Comparison of ENCODE assay signal across 22 cellular contexts in the genomic region with DNA sequence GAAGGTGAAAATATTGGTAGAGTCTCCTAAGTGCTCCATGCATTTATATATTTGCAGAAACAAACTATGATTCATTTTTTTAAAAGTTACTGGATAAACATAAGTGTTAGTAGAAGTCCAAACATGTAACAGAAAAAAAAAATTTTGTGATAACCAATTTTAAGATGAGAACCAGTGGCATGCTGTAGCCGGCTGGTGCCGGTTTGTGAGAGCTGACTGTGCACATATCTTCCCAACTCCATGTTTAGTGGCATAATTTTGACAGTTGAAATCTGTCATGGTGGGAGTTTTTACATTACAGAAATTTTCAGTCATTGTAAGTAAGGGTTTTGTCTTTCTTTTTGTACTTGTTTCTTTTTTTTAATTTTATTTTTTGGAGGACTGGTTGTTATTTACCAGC.
"Had no signal": no experiment of that assay in that cellular context is flagged by ENCODE, and none has a peak within 500 bp of the region (broad histone marks: within the 10 kb centered on the region; RNA-seq: fewer than 3 reads in every experiment).

No MANE protein-coding gene starts in this region.

- H3K27me3 ChIP-seq: pancreas, right lobe of liver, testis, tibial artery, upper lobe of right lung had no signal

- H3K4me2 ChIP-seq: neural progenitor cell, smooth muscle cell had no signal

- H2AFZ ChIP-seq: neural progenitor cell had no signal

- H3K27ac Mint-ChIP-seq: immature natural killer cell; mesothelial cell of epicardium; naive B cell; natural killer cell; nephron progenitor cell; neural progenitor cell; stimulated activated naive B cell treated with anti-CD40 and anti-IgM and Interleukin-4, amounts not matched to agents 10 μg/mL and 1 μg/mL and 100 μg/mL, for 72 hours had no signal

- H3K9ac ChIP-seq: neural progenitor cell had no signal

- H3K4me3 Mint-ChIP-seq: immature natural killer cell; mesothelial cell of epicardium; natural killer cell; nephron progenitor cell; neural progenitor cell; stimulated activated naive B cell treated with anti-CD40 and anti-IgM and Interleukin-4, amounts not matched to agents 10 μg/mL and 1 μg/mL and 100 μg/mL, for 72 hours had no signal

- H3K27ac ChIP-seq: left ventricle myocardium inferior, neural progenitor cell, pancreas, psoas muscle, right lobe of liver, stomach, testis, tibial artery, upper lobe of right lung had no signal

- DNase-seq: immature natural killer cell; islet precursor cell; left ventricle myocardium inferior; naive B cell; natural killer cell; nephron progenitor cell; nucleus accumbens; pancreas; psoas muscle; right lobe of liver; stimulated activated CD4-positive, alpha-beta T cell treated with anti-CD3 and anti-CD28 coated beads, Interleukin-1b, Interleukin-23, amount 100 ng/mL, for 48 hours; stimulated activated CD4-positive, alpha-beta T cell treated with anti-CD3 and anti-CD28 coated beads, Interleukin-4, amount 100 ng/mL, for 1 hour; stimulated activated naive B cell treated with anti-CD40 and anti-IgM and Interleukin-4, amounts not matched to agents 10 μg/mL and 1 μg/mL and 100 μg/mL, for 72 hours; stimulated activated naive CD8-positive, alpha-beta T cell treated with anti-CD3 and anti-CD28 coated beads, Interleukin-15, Interleukin-2, amounts not matched to agents 100 U/mL and 50 U/mL, for 24 hours; stomach; testis; tibial artery; upper lobe of right lung had no signal

- H3K9me3 ChIP-seq: left ventricle myocardium inferior, pancreas, psoas muscle, right lobe of liver, stomach, testis, tibial artery, upper lobe of right lung had no signal

- H3K4me1 ChIP-seq: neural progenitor cell, psoas muscle, testis, upper lobe of right lung had no signal

- H3K36me3 ChIP-seq: left ventricle myocardium inferior, neural progenitor cell, pancreas, right lobe of liver, stomach, tibial artery, upper lobe of right lung had no signal

- H3K36me3 Mint-ChIP-seq: immature natural killer cell; mesothelial cell of epicardium; natural killer cell; neural progenitor cell; stimulated activated naive B cell treated with anti-CD40 and anti-IgM and Interleukin-4, amounts not matched to agents 10 μg/mL and 1 μg/mL and 100 μg/mL, for 72 hours had no signal

- H3K4me3 ChIP-seq: left ventricle myocardium inferior, lung, neural progenitor cell, pancreas, psoas muscle, right lobe of liver, smooth muscle cell, stomach, testis, tibial artery, upper lobe of right lung had no signal

- H3K4me1 Mint-ChIP-seq: neural progenitor cell had no signal

- H3K9me3 Mint-ChIP-seq: mesothelial cell of epicardium; naive B cell; natural killer cell; nephron progenitor cell; stimulated activated naive B cell treated with anti-CD40 and anti-IgM and Interleukin-4, amounts not matched to agents 10 μg/mL and 1 μg/mL and 100 μg/mL, for 72 hours had no signal
